Comparison of ENCODE assay signal across 15 cellular contexts in the genomic region with DNA sequence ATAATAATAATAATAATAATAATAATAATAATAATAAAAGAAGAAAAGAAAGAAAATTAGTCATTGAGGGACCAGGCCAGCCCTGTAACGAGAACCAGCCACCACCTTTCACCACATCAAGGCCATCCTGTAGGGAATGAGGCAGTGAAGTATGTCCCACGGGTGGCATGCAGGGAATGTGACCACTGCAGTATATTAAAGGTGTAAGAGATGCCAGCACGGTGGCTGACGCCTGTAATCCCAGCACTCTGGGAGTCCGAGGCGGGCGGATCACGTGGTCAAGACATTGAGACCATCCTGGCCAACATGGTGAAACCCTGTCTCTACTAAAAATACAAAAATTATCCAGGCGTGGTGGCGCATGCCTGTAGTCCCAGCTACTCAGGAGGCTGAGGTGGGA. TPM values are rescaled to one million over a fixed set of nuclear protein-coding genes. Genes with fewer than 3 reads are reported as not detected.
"Had no signal": no experiment of that assay in that cellular context is flagged by ENCODE, and none has a peak within 500 bp of the region (broad histone marks: within the 10 kb centered on the region; RNA-seq: fewer than 3 reads in every experiment).

No MANE protein-coding gene starts in this region.

RNA-seq across cellular contexts. Expression of a gene that starts 10.2 kb away (rescaled TPM):
- total RNA-seq: activated naive CD4-positive, alpha-beta T cell treated with anti-CD3 and anti-CD28 coated beads for 36 hours; activated naive CD8-positive, alpha-beta T cell treated with anti-CD3 and anti-CD28 coated beads for 36 hours; activated naive CD8-positive, alpha-beta T cell treated with anti-CD3 and anti-CD28 coated beads, Interleukin-2, amount 10 ng/mL, durations not matched to agents 7 days and 5 days; activated T-cell treated with anti-CD3 and anti-CD28 coated beads, Interleukin-2, amount 50 U/mL, for 72 hours; activated T-helper 17 cell treated with anti-CD3 and anti-CD28 coated beads, Interleukin-2, amount 50 U/mL, for 72 hours; activated T-helper 2 cell treated with anti-CD3 and anti-CD28 coated beads, Interferon-gamma antibody, Interleukin-2, Interleukin-4, amounts not matched to agents 10 μg/mL and 5 μg/mL and 100 μg/mL, durations not matched to agents 14 hours and 24 hours and 36 hours; aorta; ascending aorta; astrocyte; body of pancreas; bronchial epithelial cell; cardiac septum; cerebellum; chondrocyte had no signal
- polyA plus RNA-seq: cardiac muscle cell had no signal
